In the genomic region with DNA sequence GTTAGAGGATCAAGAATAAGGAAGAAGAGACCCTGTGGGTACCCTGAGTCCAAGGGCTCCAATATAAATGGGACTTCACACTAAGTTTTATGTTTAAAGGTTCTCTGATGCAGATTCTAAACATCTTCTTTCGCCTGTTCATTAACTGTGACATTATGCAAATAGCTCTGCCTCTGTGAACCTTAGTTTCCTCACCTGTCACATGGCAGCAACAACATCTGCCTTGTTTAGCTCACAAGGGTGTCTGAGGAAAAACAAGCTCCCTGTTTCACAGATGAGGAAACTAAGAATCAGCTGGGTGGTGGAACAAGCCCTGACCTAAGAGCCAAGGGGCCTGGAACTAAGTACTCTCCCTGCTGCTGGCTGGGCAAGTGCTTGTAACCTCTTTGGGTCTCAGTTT, we compare ENCODE assay signal across 24 cellular contexts. TPM values are rescaled to one million over a fixed set of nuclear protein-coding genes. Genes with fewer than 3 reads are reported as not detected.
DNase-seq lines count a peak whose midpoint lies in the region; ATAC-seq, FAIRE-seq and TF ChIP-seq lines count a peak whose summit lies in the region.
"Had no signal": no experiment of that assay in that cellular context is flagged by ENCODE, and none has a peak within 500 bp of the region (broad histone marks: within the 10 kb centered on the region; RNA-seq: fewer than 3 reads in every experiment).

No MANE protein-coding gene starts in this region.

- no peaks in the 10 kb centered on the region for H3K36me3 ChIP-seq in esophagus muscularis mucosa
- H3K36me3 ChIP-seq: BLaER1 had no signal

- no peak overlapping the region for H3K27ac ChIP-seq in esophagus muscularis mucosa (replicated peaks in 1 of 4)
- H3K27ac ChIP-seq: 22Rv1, BLaER1, C4-2B had no signal

- H3K4me3 ChIP-seq in esophagus muscularis mucosa = no peak overlapping the region
- H3K4me3 ChIP-seq: BLaER1, GM12878, GM23338 had no signal

- no peak for TF ChIP-seq EP300 in esophagus muscularis mucosa (IDR thresholded peaks at IDR 0.05)

- H3K4me1 Mint-ChIP-seq in memory B cell = peaks cover 10% of the 10 kb centered on the region
- H3K4me1 Mint-ChIP-seq: CD4-positive, CD25-positive, alpha-beta regulatory T cell had no signal

- TF ChIP-seq CTCF in esophagus muscularis mucosa (IDR thresholded peaks at IDR 0.05) = no peak

- WGBS in esophagus muscularis mucosa = 67% methylated on average over 1 of the region's 1 CpG

- DNase-seq in DMS 273 (lab: John Stamatoyannopoulos, UW; ENCODE audit: unreplicated experiment) (peak; percentile 13), DMS 273 treated with DMSO at 0.1 percent for 48 hours (lab: John Stamatoyannopoulos, UW) (no peak), NAMALWA (ENCODE audit: low spot score) (peak; percentile 78), esophagus muscularis mucosa (ENCODE audit: extremely low spot score) (peak; percentile 29), memory B cell (ENCODE audit: low spot score in 2 of 2) (no peak), DMS53 (lab: John Stamatoyannopoulos, UW) (no peak), RCC 7860 (ENCODE audit: low spot score) (no peak), dedifferentiated amniotic fluid mesenchymal stem cell (ENCODE audit: extremely low spot score) (no peak)
- DNase-seq: Caco-2; CD4-positive, CD25-positive, alpha-beta regulatory T cell; CD8-positive, alpha-beta T cell; DND-41; EL; GDM1; H9 had no signal

- no peaks in the 10 kb centered on the region for H3K4me1 ChIP-seq in esophagus muscularis mucosa
- H3K4me1 ChIP-seq: BLaER1, Caco-2 had no signal

- ATAC-seq in memory B cell (ENCODE audit: low read depth) = peak; percentile 29
- ATAC-seq: CD8-positive, alpha-beta T cell; GM12878; GM23338; HCT116 had no signal

- no peaks in the 10 kb centered on the region for H3K9me3 ChIP-seq in esophagus muscularis mucosa
- H3K9me3 ChIP-seq: BLaER1, Caco-2 had no signal

- peaks cover 5% of the 10 kb centered on the region for H3K27me3 Mint-ChIP-seq in memory B cell

- no peak overlapping the region for H3K27ac Mint-ChIP-seq in memory B cell
- H3K27ac Mint-ChIP-seq: B cell; CD4-positive, CD25-positive, alpha-beta regulatory T cell; CD8-positive, alpha-beta T cell; GM23338 had no signal

- no peak for TF ChIP-seq POLR2A in esophagus muscularis mucosa (IDR thresholded peaks at IDR 0.05; ENCODE audit: low read depth)

- no peaks in the 10 kb centered on the region for H3K9me3 Mint-ChIP-seq in memory B cell
- H3K9me3 Mint-ChIP-seq: CD4-positive, CD25-positive, alpha-beta regulatory T cell; CD8-positive, alpha-beta T cell; GM23338 had no signal

- H3K27me3 ChIP-seq in esophagus muscularis mucosa = no peaks in the 10 kb centered on the region
- H3K27me3 ChIP-seq: BLaER1 had no signal

- no peaks in the 10 kb centered on the region for H3K36me3 Mint-ChIP-seq in memory B cell
- H3K36me3 Mint-ChIP-seq: CD4-positive, CD25-positive, alpha-beta regulatory T cell; CD8-positive, alpha-beta T cell had no signal

- no peak for FAIRE-seq in RCC 7860 (lab: Jason Lieb, UNC)
- FAIRE-seq: A204.1, GM12878 had no signal

- intact Hi-C loops in esophagus muscularis mucosa (cut with DNase I) = no loop called here

- H3K4me3 Mint-ChIP-seq in memory B cell = no peak overlapping the region
- H3K4me3 Mint-ChIP-seq: B cell; CD4-positive, CD25-positive, alpha-beta regulatory T cell; CD8-positive, alpha-beta T cell; GM23338; H9 had no signal

RNA-seq across cellular contexts. Expression of a gene that starts 40.8 kb away (rescaled TPM):
- not detected for total RNA-seq in esophagus muscularis mucosa
- total RNA-seq: B cell; Caco-2; CD4-positive, CD25-positive, alpha-beta regulatory T cell; CD8-positive, alpha-beta T cell; GM12878; GM23338; H4; H9 had no signal

RNA-seq across cellular contexts. Expression of a gene that starts 56.4 kb away (rescaled TPM):
- 10 to 100 TPM in 3 of 4 donors, 1 to 10 TPM in 1; 8.1 to 18.3 (median 14.1) TPM for total RNA-seq in esophagus muscularis mucosa

Comparison
In these comparisons a context has a peak if more than half of its experiments do, and no peak if none do; other contexts are left out.
1. DNase-seq: peak in DMS 273 (single experiment), NAMALWA (single experiment) and esophagus muscularis mucosa (single experiment); none in DMS 273 treated with DMSO at 0.1 percent for 48 hours (single experiment), memory B cell (0 of 2), DMS53 (single experiment), RCC 7860 (single experiment) and dedifferentiated amniotic fluid mesenchymal stem cell (single experiment).